ENCODE assay signal across 8 cellular contexts in genomic region chr6:135212020-135212806, GRCh38. TPM values are rescaled to one million over a fixed set of nuclear protein-coding genes. Genes with fewer than 3 reads are reported as not detected.
A peak's percentile ranks its signal among the peaks of the same experiment; 100 is the strongest.
DNase-seq lines count a peak whose midpoint lies in the region; ATAC-seq and TF ChIP-seq lines count a peak whose summit lies in the region.
"Had no signal": no experiment of that assay in that cellular context is flagged by ENCODE, and none has a peak within 500 bp of the region (broad histone marks: within the 10 kb centered on the region; RNA-seq: fewer than 3 reads in every experiment).

No MANE protein-coding gene starts in this region.

- H4K20me1 ChIP-seq in DND-41 (ENCODE audit: insufficient read depth, low read length), result peaks cover 14% of the 10 kb centered on the region; the same call in 1 of the 2 replicates

- H3K4me1 ChIP-seq in DND-41 (ENCODE audit: insufficient read depth, low read length), result peaks cover 5% of the 10 kb centered on the region
- H3K4me1 ChIP-seq in mucosa of descending colon (ENCODE audit: low read depth), result peaks cover 12% of the 10 kb centered on the region

- H3K36me3 Mint-ChIP-seq in activated naive CD8-positive, alpha-beta T cell treated with anti-CD3 and anti-CD28 coated beads, Interleukin-2, amount 10 ng/mL, durations not matched to agents 7 days and 5 days, result peaks cover 28% of the 10 kb centered on the region

- no peaks in the 10 kb centered on the region for H3K9me3 Mint-ChIP-seq in activated naive CD8-positive, alpha-beta T cell treated with anti-CD3 and anti-CD28 coated beads, Interleukin-2, amount 10 ng/mL, durations not matched to agents 7 days and 5 days

- peaks cover 32% of the 10 kb centered on the region for H3K4me1 Mint-ChIP-seq in activated naive CD8-positive, alpha-beta T cell treated with anti-CD3 and anti-CD28 coated beads, Interleukin-2, amount 10 ng/mL, durations not matched to agents 7 days and 5 days

- H3K27me3 ChIP-seq in DND-41 (ENCODE audit: insufficient read depth, low read length, poor library complexity), result no peaks in the 10 kb centered on the region

- no peak overlapping the region for H3K4me2 ChIP-seq in DND-41 (ENCODE audit: insufficient read depth, low read length)

- POLR2A ChIA-PET in activated naive CD8-positive, alpha-beta T cell treated with anti-CD3 and anti-CD28 coated beads, Interleukin-2, amount 10 ng/mL, durations not matched to agents 7 days and 5 days (lab: Charles Lee), result no interaction called here

- peaks cover 76% of the 10 kb centered on the region for H3K79me2 ChIP-seq in DND-41 (ENCODE audit: insufficient read depth, low read length)

- no peaks in the 10 kb centered on the region for H3K9me3 ChIP-seq in DND-41 (ENCODE audit: insufficient read depth, low read length, severe bottlenecking)
- H3K9me3 ChIP-seq in mucosa of descending colon, result no peaks in the 10 kb centered on the region

- intact Hi-C loops in mucosa of descending colon (cut with DNase I, micrococcal nuclease), result no loop called here

- no peak overlapping the region for H3K4me3 ChIP-seq in DND-41 (ENCODE audit: low read depth in 1 of 2, low read length in 2 of 2)
- H3K4me3 ChIP-seq in mucosa of descending colon, result no peak overlapping the region

- peaks cover 99% of the 10 kb centered on the region for H3K36me3 ChIP-seq in DND-41 (ENCODE audit: insufficient read depth, low read length)
- no peaks in the 10 kb centered on the region for H3K36me3 ChIP-seq in mucosa of descending colon (ENCODE audit: low read depth)

- DNase-seq in DND-41 (no peak), KG1 (lab: John Stamatoyannopoulos, UW) (peak; percentile 12), mucosa of descending colon (no peak), Kasumi-1 (lab: John Stamatoyannopoulos, UW) (no peak)
- no peak for DNase-seq in activated naive CD8-positive, alpha-beta T cell treated with anti-CD3 and anti-CD28 coated beads, Interleukin-2, amount 10 ng/mL, durations not matched to agents 7 days and 5 days
- DNase-seq: posterior cingulate gyrus had no signal

- H3K4me3 Mint-ChIP-seq in activated naive CD8-positive, alpha-beta T cell treated with anti-CD3 and anti-CD28 coated beads, Interleukin-2, amount 10 ng/mL, durations not matched to agents 7 days and 5 days, result peak overlapping the region; percentile 58

- H3K27ac Mint-ChIP-seq in activated naive CD8-positive, alpha-beta T cell treated with anti-CD3 and anti-CD28 coated beads, Interleukin-2, amount 10 ng/mL, durations not matched to agents 7 days and 5 days, result peak overlapping the region; percentile 80

- no peak for ATAC-seq in DND-41 (ENCODE audit: insufficient read depth, low read depth)
- ATAC-seq in activated naive CD8-positive, alpha-beta T cell treated with anti-CD3 and anti-CD28 coated beads, Interleukin-2, amount 10 ng/mL, durations not matched to agents 7 days and 5 days (ENCODE audit: low read depth), result peak; percentile 69
- ATAC-seq in mucosa of descending colon, result peak; percentile 66
- ATAC-seq in HG03342 (IDR thresholded peaks at IDR 0.05; ENCODE audit: unreplicated experiment), result no peak
- ATAC-seq in HG02981 (IDR thresholded peaks at IDR 0.05; ENCODE audit: unreplicated experiment), result no peak

- H3K27ac ChIP-seq in DND-41 (ENCODE audit: low read length), result peak overlapping the region; percentile 67

- H3K27me3 Mint-ChIP-seq in activated naive CD8-positive, alpha-beta T cell treated with anti-CD3 and anti-CD28 coated beads, Interleukin-2, amount 10 ng/mL, durations not matched to agents 7 days and 5 days, result no peaks in the 10 kb centered on the region

- no peak overlapping the region for H3K9ac ChIP-seq in DND-41 (ENCODE audit: low read depth, low read length)

- H2AFZ ChIP-seq in DND-41 (ENCODE audit: low read depth, low read length), result no peak overlapping the region

- TF ChIP-seq CTCF in DND-41 (IDR thresholded peaks at IDR 0.05; ENCODE audit: borderline replicate concordance, extremely low read depth, low read length, poor library complexity, severe bottlenecking) (no peak), mucosa of descending colon (IDR thresholded peaks at IDR 0.05) (no peak)

RNA-seq across cellular contexts. Expression of gene MYB, which starts 31.1 kb away (rescaled TPM):
- 1 to 10 TPM; 8.4 to 8.8 TPM for total RNA-seq in activated naive CD8-positive, alpha-beta T cell treated with anti-CD3 and anti-CD28 coated beads, Interleukin-2, amount 10 ng/mL, durations not matched to agents 7 days and 5 days
- total RNA-seq in mucosa of descending colon, result 10 to 100 TPM; 26.5 to 82.8 (median 56.3) TPM

Comparison
In these comparisons a context has a peak if more than half of its experiments do, and no peak if none do; other contexts are left out.
1. ATAC-seq: peak in activated naive CD8-positive, alpha-beta T cell treated with anti-CD3 and anti-CD28 coated beads, Interleukin-2, amount 10 ng/mL, durations not matched to agents 7 days and 5 days (single experiment) and mucosa of descending colon (single experiment); none in DND-41 (single experiment), HG03342 (single experiment) and HG02981 (single experiment).